Comparison of ENCODE assay signal across 15 cellular contexts in genomic region chr4:16120720-16121119, GRCh38. TPM values are rescaled to one million over a fixed set of nuclear protein-coding genes. Genes with fewer than 3 reads are reported as not detected.
DNase-seq lines count a peak whose midpoint lies in the region; ATAC-seq, FAIRE-seq and TF ChIP-seq lines count a peak whose summit lies in the region.
"Had no signal": no experiment of that assay in that cellular context is flagged by ENCODE, and none has a peak within 500 bp of the region (broad histone marks: within the 10 kb centered on the region; RNA-seq: fewer than 3 reads in every experiment).

No MANE protein-coding gene starts in this region.

- POLR2A ChIA-PET in GM10248 (lab: Yijun Ruan, JAX), result no interaction called here

- H3K27me3 ChIP-seq in MG63, result no peaks in the 10 kb centered on the region
- H3K27me3 ChIP-seq: body of pancreas, left lung had no signal

- no peak for TF ChIP-seq POLR2A in H54 (IDR thresholded peaks at IDR 0.05; ENCODE audit: low read depth, low read length)

- H3K36me3 ChIP-seq in MG63, result no peaks in the 10 kb centered on the region
- H3K36me3 ChIP-seq: left lung had no signal

- CTCF ChIA-PET in GM10248 (lab: Yijun Ruan, JAX), result no interaction called here

- no peak for FAIRE-seq in H54 (lab: Jason Lieb, UNC)

- no peaks in the 10 kb centered on the region for H3K9me3 ChIP-seq in MG63
- H3K9me3 ChIP-seq: body of pancreas, left lung had no signal

- H3K4me3 ChIP-seq in MG63, result no peak overlapping the region
- H3K4me3 ChIP-seq: body of pancreas, left lung had no signal

- ATAC-seq in GM21786 (IDR thresholded peaks at IDR 0.05; ENCODE audit: unreplicated experiment), result no peak
- ATAC-seq: body of pancreas, left lung had no signal

- DNase-seq in GM10248 (ENCODE audit: extremely low spot score) (peak; percentile 26), H54 (ENCODE audit: insufficient read length, low spot score) (peak; percentile 33), MG63 (peak; percentile 24), iPS DF 19.7 (ENCODE audit: low read depth, low spot score) (peak; percentile 5), NCI-H446 (lab: John Stamatoyannopoulos, UW) (no peak)
- no peak for DNase-seq in activated CD8-positive, alpha-beta memory T cell treated with anti-CD3 and anti-CD28 coated beads, Interleukin-2, amount 50 U/mL, for 4 hours
- DNase-seq: activated CD4-positive, CD25-positive, alpha-beta regulatory T cell; activated naive CD4-positive, alpha-beta T cell treated with anti-CD3 and anti-CD28 coated beads, Interleukin-2, amount 50 U/mL, for 16 hours; body of pancreas; left lung; NCI-H1694; NCI-H524; RPMI8226 had no signal

- no peak for TF ChIP-seq CTCF in GM10248 (IDR thresholded peaks at IDR 0.05; ENCODE audit: control extremely low read depth, extremely low read depth, low read depth, missing control alignments)

RNA-seq across cellular contexts. Expression of gene PROM1, which starts 36.9 kb away (rescaled TPM):
- not detected in 2 replicates for total RNA-seq in MG63 (2014; rRNA removed; shearing (Covaris generic); ENCODE audit: low replicate concordance)
- total RNA-seq: myocyte had no signal

Comparison
In these comparisons a context has a peak if more than half of its experiments do, and no peak if none do; other contexts are left out.
1. DNase-seq: peak in GM10248 (single experiment), H54 (single experiment), MG63 (single experiment) and iPS DF 19.7 (single experiment); none in activated CD8-positive, alpha-beta memory T cell treated with anti-CD3 and anti-CD28 coated beads, Interleukin-2, amount 50 U/mL, for 4 hours (single experiment) and NCI-H446 (0 of 2).